In genomic region chr6:142952614-142953013, GRCh38 we compare ENCODE assay signal across 10 cellular contexts. TPM values are rescaled to one million over a fixed set of nuclear protein-coding genes. Genes with fewer than 3 reads are reported as not detected.
DNase-seq lines count a peak whose midpoint lies in the region; ATAC-seq and TF ChIP-seq lines count a peak whose summit lies in the region.
"Had no signal": no experiment of that assay in that cellular context is flagged by ENCODE, and none has a peak within 500 bp of the region (broad histone marks: within the 10 kb centered on the region; RNA-seq: fewer than 3 reads in every experiment).

No MANE protein-coding gene starts in this region.

- no peak for DNase-seq in activated T-cell treated with anti-CD3 and anti-CD28 coated beads, Interleukin-2, amount 50 U/mL, for 72 hours
- DNase-seq in activated T-cell treated with anti-CD3 and anti-CD28 coated beads for 4 hours (no peak), transverse colon (peak; percentile 29), inferior parietal cortex (ENCODE audit: extremely low spot score) (no peak), islet precursor cell (no peak), sciatic nerve (ENCODE audit: low spot score) (no peak)
- DNase-seq: esophagus squamous epithelium had no signal

- no peak overlapping the region for H3K27ac ChIP-seq in transverse colon
- H3K27ac ChIP-seq: A549, esophagus squamous epithelium had no signal

- no peaks in the 10 kb centered on the region for H3K36me3 ChIP-seq in transverse colon
- H3K36me3 ChIP-seq: esophagus squamous epithelium had no signal

- no peak for TF ChIP-seq POLR2A in transverse colon (IDR thresholded peaks at IDR 0.05)

- in situ Hi-C loops in transverse colon (cut with MboI; ENCODE audit: low pct_ligation_motif_present in 1 of 4, low pct_unique_long_range_greater_than_20kb in 1 of 4, low sequenced_read_pairs in 3 of 4): no loop called here

- no peaks in the 10 kb centered on the region for H3K27me3 Mint-ChIP-seq in activated T-cell treated with anti-CD3 and anti-CD28 coated beads, Interleukin-2, amount 50 U/mL, for 72 hours (ENCODE audit: low read depth)

- no peaks in the 10 kb centered on the region for H3K27me3 ChIP-seq in transverse colon
- H3K27me3 ChIP-seq: esophagus squamous epithelium had no signal

- H3K4me1 Mint-ChIP-seq in activated T-cell treated with anti-CD3 and anti-CD28 coated beads, Interleukin-2, amount 50 U/mL, for 72 hours (ENCODE audit: low read depth): peaks cover 39% of the 10 kb centered on the region

- no peak for TF ChIP-seq EP300 in transverse colon (IDR thresholded peaks at IDR 0.05; ENCODE audit: low read depth)

- WGBS in transverse colon (ENCODE audit: low coverage in 1 of 2), 2 donors: 78 to 83% methylated on average over 1 to 3 of the region's 3 CpGs

- H3K9me3 ChIP-seq in transverse colon: no peaks in the 10 kb centered on the region
- H3K9me3 ChIP-seq: A549, esophagus squamous epithelium had no signal

- no peaks in the 10 kb centered on the region for H3K36me3 Mint-ChIP-seq in activated T-cell treated with anti-CD3 and anti-CD28 coated beads, Interleukin-2, amount 50 U/mL, for 72 hours (ENCODE audit: insufficient read depth in 2 of 2)

- ATAC-seq in activated T-cell treated with anti-CD3 and anti-CD28 coated beads, Interleukin-2, amount 50 U/mL, for 72 hours (replicated peaks in 1 of 2): no peak
- ATAC-seq in GM21786 (IDR thresholded peaks at IDR 0.05; ENCODE audit: unreplicated experiment) (peak; percentile 78), HG03439 (IDR thresholded peaks at IDR 0.05; ENCODE audit: unreplicated experiment) (peak; percentile 59), sciatic nerve (no peak)
- ATAC-seq: A549 had no signal

- H3K4me1 ChIP-seq in transverse colon: peaks cover 0 to 6% (median 0%) of the 10 kb centered on the region in 4 donors

- TF ChIP-seq CTCF in transverse colon (IDR thresholded peaks at IDR 0.05): no peak

- no peak overlapping the region for H3K4me3 ChIP-seq in transverse colon
- H3K4me3 ChIP-seq: A549, esophagus squamous epithelium had no signal

- no peaks in the 10 kb centered on the region for H3K9me3 Mint-ChIP-seq in activated T-cell treated with anti-CD3 and anti-CD28 coated beads, Interleukin-2, amount 50 U/mL, for 72 hours

- H3K27ac Mint-ChIP-seq in activated T-cell treated with anti-CD3 and anti-CD28 coated beads, Interleukin-2, amount 50 U/mL, for 72 hours: peak overlapping the region; percentile 0

- no peak overlapping the region for H3K4me3 Mint-ChIP-seq in activated T-cell treated with anti-CD3 and anti-CD28 coated beads, Interleukin-2, amount 50 U/mL, for 72 hours

- intact Hi-C loops in transverse colon (cut with DNase I; ENCODE audit: low total_unique reads): no loop called here
- intact Hi-C loops in sciatic nerve (cut with DNase I): no loop called here

RNA-seq across cellular contexts. Expression of gene HIVEP2, which starts 7.6 kb away (rescaled TPM):
- total RNA-seq in activated T-cell treated with anti-CD3 and anti-CD28 coated beads, Interleukin-2, amount 50 U/mL, for 72 hours: 10 to 100 TPM; 25.8 to 30.8 TPM
- total RNA-seq in transverse colon: 10 to 100 TPM in 3 of 4 donors, 1 to 10 TPM in 1; 10.0 to 22.5 (median 13.7) TPM
- 32.0 TPM for total RNA-seq in sciatic nerve

Comparison
In these comparisons a context has a peak if more than half of its experiments do, and no peak if none do; other contexts are left out.
1. ATAC-seq: peak in GM21786 (single experiment) and HG03439 (single experiment); none in activated T-cell treated with anti-CD3 and anti-CD28 coated beads, Interleukin-2, amount 50 U/mL, for 72 hours (0 of 2) and sciatic nerve (single experiment).